ENCODE assay signal across 1 cellular context in the genomic region with DNA sequence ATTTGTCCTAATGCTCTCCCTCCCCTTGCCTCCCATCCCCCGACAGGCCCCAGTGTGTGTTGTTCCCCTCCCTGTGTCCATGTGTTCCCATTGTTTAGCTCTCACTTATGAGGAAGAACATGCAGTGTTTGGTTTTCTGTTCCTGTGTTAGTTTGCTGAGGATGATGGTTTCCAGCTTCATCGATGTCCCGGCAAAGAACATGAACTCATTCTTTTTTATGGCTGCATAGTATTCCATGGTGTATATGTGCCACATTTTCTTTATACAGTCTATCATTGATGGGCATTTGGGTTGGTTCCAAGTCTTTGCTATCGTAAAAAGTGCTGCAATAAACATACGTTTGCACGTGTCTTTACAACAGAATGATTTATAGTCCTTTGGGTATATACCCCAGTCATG. TPM values are rescaled to one million over a fixed set of nuclear protein-coding genes. Genes with fewer than 3 reads are reported as not detected.
"Had no signal": no experiment of that assay in that cellular context is flagged by ENCODE, and none has a peak within 500 bp of the region (broad histone marks: within the 10 kb centered on the region; RNA-seq: fewer than 3 reads in every experiment).

No MANE protein-coding gene starts in this region.

RNA-seq across cellular contexts. Expression of a gene that starts 59.3 kb away (rescaled TPM):
- total RNA-seq: G401 had no signal
